Comparison of ENCODE assay signal across 8 cellular contexts in genomic region chr13:23899555-23899954, GRCh38. TPM values are rescaled to one million over a fixed set of nuclear protein-coding genes. Genes with fewer than 3 reads are reported as not detected.
DNase-seq lines count a peak whose midpoint lies in the region; ATAC-seq and TF ChIP-seq lines count a peak whose summit lies in the region.

No MANE protein-coding gene starts in this region.

- H4K20me1 ChIP-seq in hepatocyte (ENCODE audit: insufficient read depth, poor library complexity, severe bottlenecking) = no peaks in the 10 kb centered on the region

- peaks cover 22% of the 10 kb centered on the region for H3K27me3 Mint-ChIP-seq in activated CD4-positive, alpha-beta T cell treated with anti-CD3 and anti-CD28 coated beads for 36 hours
- peaks cover 50% of the 10 kb centered on the region for H3K27me3 Mint-ChIP-seq in activated naive CD4-positive, alpha-beta T cell treated with anti-CD3 and anti-CD28 coated beads, Interleukin-2, amount 10 ng/mL, durations not matched to agents 7 days and 5 days

- no peak overlapping the region for H3K27ac Mint-ChIP-seq in activated CD4-positive, alpha-beta T cell treated with anti-CD3 and anti-CD28 coated beads for 36 hours
- no peak overlapping the region for H3K27ac Mint-ChIP-seq in activated naive CD4-positive, alpha-beta T cell treated with anti-CD3 and anti-CD28 coated beads, Interleukin-2, amount 10 ng/mL, durations not matched to agents 7 days and 5 days

- H3K4me3 ChIP-seq in LNCaP clone FGC (ENCODE audit: low read depth, low read length) (no peak overlapping the region), hepatocyte (no peak overlapping the region), testis (no peak overlapping the region)

- no peaks in the 10 kb centered on the region for H3K79me2 ChIP-seq in hepatocyte

- no peaks in the 10 kb centered on the region for H3K9me3 Mint-ChIP-seq in activated CD4-positive, alpha-beta T cell treated with anti-CD3 and anti-CD28 coated beads for 36 hours (ENCODE audit: low read depth)
- H3K9me3 Mint-ChIP-seq in activated naive CD4-positive, alpha-beta T cell treated with anti-CD3 and anti-CD28 coated beads, Interleukin-2, amount 10 ng/mL, durations not matched to agents 7 days and 5 days = no peaks in the 10 kb centered on the region

- POLR2A ChIA-PET in activated CD4-positive, alpha-beta T cell treated with anti-CD3 and anti-CD28 coated beads for 36 hours (lab: Charles Lee) = no interaction called here

- DNase-seq in activated CD4-positive, alpha-beta T cell treated with anti-CD3 and anti-CD28 coated beads for 36 hours = peak; percentile 48
- no peak for DNase-seq in activated CD4-positive, alpha-beta T cell treated with anti-CD3 and anti-CD28 coated beads for 1 hour
- DNase-seq in LNCaP clone FGC (ENCODE audit: low read depth) = no peak
- DNase-seq in activated naive CD4-positive, alpha-beta T cell treated with anti-CD3 and anti-CD28 coated beads, Interleukin-2, amount 10 ng/mL, durations not matched to agents 7 days and 5 days = peak; percentile 61
- DNase-seq in hepatocyte (ENCODE audit: low spot score) = peak; percentile 52
- DNase-seq in testis = peak; percentile 63
- no peak for DNase-seq in NCI-H1092 treated with DMSO at 0.1 percent for 48 hours (lab: John Stamatoyannopoulos, UW)

- no peaks in the 10 kb centered on the region for H3K9me2 ChIP-seq in hepatocyte (replicated peaks; ENCODE audit: insufficient read depth)

- no peak overlapping the region for H3K4me3 Mint-ChIP-seq in activated CD4-positive, alpha-beta T cell treated with anti-CD3 and anti-CD28 coated beads for 36 hours
- H3K4me3 Mint-ChIP-seq in activated naive CD4-positive, alpha-beta T cell treated with anti-CD3 and anti-CD28 coated beads, Interleukin-2, amount 10 ng/mL, durations not matched to agents 7 days and 5 days = no peak overlapping the region

- H3K36me3 Mint-ChIP-seq in activated CD4-positive, alpha-beta T cell treated with anti-CD3 and anti-CD28 coated beads for 36 hours (ENCODE audit: low read depth) = no peaks in the 10 kb centered on the region
- no peaks in the 10 kb centered on the region for H3K36me3 Mint-ChIP-seq in activated naive CD4-positive, alpha-beta T cell treated with anti-CD3 and anti-CD28 coated beads, Interleukin-2, amount 10 ng/mL, durations not matched to agents 7 days and 5 days

- H3K27ac ChIP-seq in hepatocyte = no peak overlapping the region
- no peak overlapping the region for H3K27ac ChIP-seq in testis

- H3K4me2 ChIP-seq in hepatocyte = no peak overlapping the region

- CTCF ChIA-PET in activated CD4-positive, alpha-beta T cell treated with anti-CD3 and anti-CD28 coated beads for 36 hours (lab: Charles Lee) = interaction anchor here (0.6 to 1.3 kb wide), 7 partner anchors 10 to 386 kb away, joined by 3 to 7 read pairs (median 3); partner anchors contain the start of gene MIPEP
- CTCF ChIA-PET in activated naive CD4-positive, alpha-beta T cell treated with anti-CD3 and anti-CD28 coated beads, Interleukin-2, amount 10 ng/mL, durations not matched to agents 7 days and 5 days (lab: Charles Lee) = interaction anchor here (1.0 to 2.5 kb wide), 7 partner anchors 9 to 432 kb away, joined by 3 to 12 read pairs (median 5); no protein-coding TSS in a partner anchor

- WGBS in hepatocyte (ENCODE audit: low lambda C conversion rate, missing lambda C conversion rate) = 31% methylated on average over 4 of the region's 4 CpGs
- 35 to 40% methylated on average over 4 of the region's 4 CpGs for WGBS in testis, 2 donors

- intact Hi-C loops in activated CD4-positive, alpha-beta T cell treated with anti-CD3 and anti-CD28 coated beads for 36 hours (cut with DNase I, micrococcal nuclease) = loop anchor here in 1 of 2 experiments (1.0 kb wide), 1 partner anchor 433 kb away; no protein-coding TSS in a partner anchor
- intact Hi-C loops in testis (cut with DNase I; ENCODE audit: low total_unique reads) = no loop called here

- no peaks in the 10 kb centered on the region for H3K36me3 ChIP-seq in hepatocyte (replicated peaks; ENCODE audit: insufficient read depth, low read depth)
- no peaks in the 10 kb centered on the region for H3K36me3 ChIP-seq in testis (ENCODE audit: low read depth, missing control alignments)

- TF ChIP-seq POLR2A in testis (IDR thresholded peaks at IDR 0.05) = no peak

- no peak overlapping the region for H2AFZ ChIP-seq in hepatocyte

- H3K4me1 ChIP-seq in hepatocyte (ENCODE audit: insufficient read depth) (no peaks in the 10 kb centered on the region), testis (peaks cover 5% of the 10 kb centered on the region)

- ATAC-seq in activated CD4-positive, alpha-beta T cell treated with anti-CD3 and anti-CD28 coated beads for 36 hours = peak; percentile 66
- ATAC-seq in GM18870 (IDR thresholded peaks at IDR 0.05; ENCODE audit: unreplicated experiment) = no peak

- peaks cover 3% of the 10 kb centered on the region for H3K4me1 Mint-ChIP-seq in activated CD4-positive, alpha-beta T cell treated with anti-CD3 and anti-CD28 coated beads for 36 hours
- peaks cover 14% of the 10 kb centered on the region for H3K4me1 Mint-ChIP-seq in activated naive CD4-positive, alpha-beta T cell treated with anti-CD3 and anti-CD28 coated beads, Interleukin-2, amount 10 ng/mL, durations not matched to agents 7 days and 5 days

- H3K9me3 ChIP-seq in hepatocyte (ENCODE audit: low read depth) (no peaks in the 10 kb centered on the region), testis (no peaks in the 10 kb centered on the region)

- TF ChIP-seq CTCF in LNCaP clone FGC (IDR thresholded peaks at IDR 0.05; ENCODE audit: control insufficient read depth, extremely low read depth, insufficient read depth) = peak; percentile 42
- peak; percentile 70 for TF ChIP-seq CTCF in hepatocyte (IDR thresholded peaks at IDR 0.05; ENCODE audit: poor library complexity)
- TF ChIP-seq CTCF in testis (IDR thresholded peaks at IDR 0.05) = peak in 1 of 3 experiments; percentile 53

- H3K27me3 ChIP-seq in hepatocyte (peaks cover 31% of the 10 kb centered on the region), testis (no peaks in the 10 kb centered on the region)

RNA-seq across cellular contexts. Expression of gene C1QTNF9B, which starts 2.3 kb away (rescaled TPM):
- total RNA-seq in activated CD4-positive, alpha-beta T cell treated with anti-CD3 and anti-CD28 coated beads for 36 hours = not detected
- not detected in 2 replicates for total RNA-seq in hepatocyte
- 0.29 and 0.30 TPM in 2 replicates for polyA plus RNA-seq in hepatocyte
- total RNA-seq in testis = 1 to 10 TPM; 2.3 to 4.2 TPM
- 2.2 TPM for polyA plus RNA-seq in testis (ENCODE audit: insufficient read depth, low read depth, low replicate concordance)

RNA-seq across cellular contexts. Expression of gene MIPEP, which starts 10.4 kb away (rescaled TPM):
- total RNA-seq in activated CD4-positive, alpha-beta T cell treated with anti-CD3 and anti-CD28 coated beads for 36 hours = 10 to 100 TPM; 13.2 to 15.5 TPM
- total RNA-seq in hepatocyte (17.5 and 19.8 TPM in 2 replicates), testis (10 to 100 TPM; 25.7 to 27.6 TPM)
- polyA plus RNA-seq in hepatocyte (17.1 and 19.2 TPM in 2 replicates), testis (ENCODE audit: insufficient read depth, low read depth, low replicate concordance) (29.4 TPM)

Comparison
In these comparisons a context has a peak if more than half of its experiments do, and no peak if none do; other contexts are left out.
1. DNase-seq: peak in activated CD4-positive, alpha-beta T cell treated with anti-CD3 and anti-CD28 coated beads for 36 hours (single experiment), activated naive CD4-positive, alpha-beta T cell treated with anti-CD3 and anti-CD28 coated beads, Interleukin-2, amount 10 ng/mL, durations not matched to agents 7 days and 5 days (single experiment), hepatocyte (single experiment) and testis (single experiment); none in activated CD4-positive, alpha-beta T cell treated with anti-CD3 and anti-CD28 coated beads for 1 hour (single experiment), LNCaP clone FGC (single experiment) and NCI-H1092 treated with DMSO at 0.1 percent for 48 hours (single experiment).